In the genomic region with DNA sequence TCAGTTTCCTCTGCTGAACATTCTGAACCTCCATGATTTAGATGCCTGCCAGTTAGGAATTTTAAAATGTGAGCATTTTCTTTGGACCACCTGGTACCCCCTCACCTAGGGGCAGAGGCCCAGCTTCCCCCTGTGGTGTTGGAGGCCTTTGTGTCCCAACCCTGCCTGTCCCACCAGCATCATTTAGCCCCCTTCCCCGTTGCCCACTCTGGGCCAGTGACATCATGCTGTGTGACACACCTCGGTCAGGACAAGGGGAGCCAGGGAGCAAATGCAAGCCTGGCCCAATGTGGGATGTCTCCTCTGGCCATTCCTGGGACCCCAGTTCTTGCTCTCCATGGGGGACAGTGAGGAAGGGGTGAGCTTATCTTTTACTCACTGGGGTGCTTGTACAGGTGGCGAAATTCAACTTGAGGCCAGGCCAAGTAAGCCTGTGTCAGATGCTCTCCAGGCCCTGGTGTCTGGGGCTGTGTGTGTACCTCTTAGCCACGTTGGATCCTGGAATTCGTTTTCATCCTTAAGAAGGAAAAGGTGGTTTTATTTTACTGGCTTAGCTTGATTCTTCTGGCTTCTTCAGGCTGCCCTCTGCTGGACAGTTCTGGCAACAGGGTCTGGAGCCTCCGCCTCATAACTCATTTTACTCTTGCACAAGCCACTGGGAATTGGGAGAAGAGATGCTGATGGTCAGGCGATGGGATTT, we compare ENCODE assay signal across 8 cellular contexts. TPM values are rescaled to one million over a fixed set of nuclear protein-coding genes. Genes with fewer than 3 reads are reported as not detected.
DNase-seq lines count a peak whose midpoint lies in the region; ATAC-seq, FAIRE-seq and TF ChIP-seq lines count a peak whose summit lies in the region.

No MANE protein-coding gene starts in this region.

- intact Hi-C loops in right lobe of liver (cut with DNase I) (no loop called here), tibial artery (cut with DNase I; ENCODE audit: low total_unique reads) (loop anchor here (5.0 kb wide), 1 partner anchor 200 kb away; no protein-coding TSS in a partner anchor)

- TF ChIP-seq CTCF in HL-60 (IDR thresholded peaks at IDR 0.05; ENCODE audit: insufficient read depth, low read length) (peak; percentile 85), choroid plexus epithelial cell (conservative IDR thresholded peaks at IDR 0.05; ENCODE audit: low read depth, low read length) (peak; percentile 97), right lobe of liver (IDR thresholded peaks at IDR 0.05) (peak; percentile 52 to 78 (median 72)), tibial artery (IDR thresholded peaks at IDR 0.05) (peak; percentile 69 to 81)

- TF ChIP-seq POLR2A in right lobe of liver (IDR thresholded peaks at IDR 0.05), result no peak

- WGBS in right lobe of liver (ENCODE audit: insufficient coverage, low coverage, low lambda C conversion rate, missing lambda C conversion rate), result 62% methylated on average over 5 of the region's 7 CpGs

- H3K4me1 ChIP-seq in right lobe of liver (no peaks in the 10 kb centered on the region), tibial artery (peaks cover 0 to 11% (median 8%) of the 10 kb centered on the region in 4 donors)

- H3K4me3 ChIP-seq in HL-60 (replicated peaks; ENCODE audit: insufficient read depth, low read length) (no peak overlapping the region), choroid plexus epithelial cell (ENCODE audit: low read depth, low read length) (no peak overlapping the region), right lobe of liver (no peak overlapping the region), tibial artery (no peak overlapping the region)

- peak; percentile 57 for DNase-seq in DMS114 treated with DMSO at 0.1 percent for 48 hours (lab: John Stamatoyannopoulos, UW; ENCODE audit: unreplicated experiment)
- DNase-seq in HL-60 (ENCODE audit: low read depth in 1 of 2, low spot score in 1 of 2), result peak in 1 of 2 experiments; percentile 40
- peak; percentile 24 for DNase-seq in RCC 7860 (ENCODE audit: low spot score)
- peak; percentile 88 for DNase-seq in choroid plexus epithelial cell (ENCODE audit: low read depth)
- peak in 1 of 3 donors; percentile 54 for DNase-seq in right lobe of liver
- DNase-seq in tibial artery, result peak; percentile 85 to 88
- no peak for DNase-seq in OCI-M2 (lab: John Stamatoyannopoulos, UW; ENCODE audit: unreplicated experiment)

- H3K36me3 ChIP-seq in right lobe of liver (peaks cover 0 to 52% (median 12%) of the 10 kb centered on the region in 4 donors), tibial artery (peaks cover 0 to 26% (median 5%) of the 10 kb centered on the region in 3 donors)

- no peaks in the 10 kb centered on the region for H3K9me3 ChIP-seq in right lobe of liver
- H3K9me3 ChIP-seq in tibial artery, result no peaks in the 10 kb centered on the region

- peak; percentile 55 to 68 (median 60) for ATAC-seq in right lobe of liver
- no peak for ATAC-seq in HG02623 (IDR thresholded peaks at IDR 0.05; ENCODE audit: unreplicated experiment)

- no peak overlapping the region for H3K27ac ChIP-seq in HL-60 (replicated peaks)
- H3K27ac ChIP-seq in right lobe of liver, result no peak overlapping the region
- no peak overlapping the region for H3K27ac ChIP-seq in tibial artery

- no peak for FAIRE-seq in RCC 7860 (lab: Jason Lieb, UNC)

- H3K27me3 ChIP-seq in HL-60 (ENCODE audit: insufficient read depth, poor library complexity, severe bottlenecking) (no peaks in the 10 kb centered on the region), right lobe of liver (no peaks in the 10 kb centered on the region), tibial artery (no peaks in the 10 kb centered on the region)

RNA-seq across cellular contexts. Expression of a gene that starts 49.7 kb away (rescaled TPM):
- under 1 TPM in 4 of 6 experiments, not detected in 2; 0.24 to 0.65 (median 0.61) TPM for total RNA-seq in right lobe of liver
